Comparison of ENCODE assay signal across 10 cellular contexts in genomic region chr9:92964607-92964975, GRCh38. TPM values are rescaled to one million over a fixed set of nuclear protein-coding genes. Genes with fewer than 3 reads are reported as not detected.
A peak's percentile ranks its signal among the peaks of the same experiment; 100 is the strongest.
DNase-seq lines count a peak whose midpoint lies in the region; ATAC-seq and TF ChIP-seq lines count a peak whose summit lies in the region.
"Had no signal": no experiment of that assay in that cellular context is flagged by ENCODE, and none has a peak within 500 bp of the region (broad histone marks: within the 10 kb centered on the region; RNA-seq: fewer than 3 reads in every experiment).

No MANE protein-coding gene starts in this region.

- no peak overlapping the region for H3K4ac ChIP-seq in trophoblast cell (ENCODE audit: low read depth, low read length)

- peak overlapping the region; percentile 96 to 100 (median 98) for H3K27ac Mint-ChIP-seq in CD4-positive, alpha-beta memory T cell
- peak overlapping the region; percentile 91 to 100 (median 98) for H3K27ac Mint-ChIP-seq in naive thymus-derived CD8-positive, alpha-beta T cell

- TF ChIP-seq CTCF in adrenal gland (IDR thresholded peaks at IDR 0.05), result no peak

- H3K4me3 Mint-ChIP-seq in CD4-positive, alpha-beta memory T cell, result peak overlapping the region; percentile 93 to 99 (median 94)
- peak overlapping the region; percentile 86 to 97 (median 92) for H3K4me3 Mint-ChIP-seq in naive thymus-derived CD8-positive, alpha-beta T cell

- H3K18ac ChIP-seq in trophoblast cell (ENCODE audit: low read length), result no peak overlapping the region

- 56 to 67% (median 60%) methylated on average over 6 to 14 of the region's 14 CpGs for WGBS in adrenal gland, 4 donors
- no CpG with 5 or more reads among the region's 14 CpGs for WGBS in trophoblast cell (ENCODE audit: extremely low coverage, insufficient coverage, insufficient read length)

- H3K36me3 ChIP-seq in CD4-positive, alpha-beta memory T cell (ENCODE audit: insufficient read depth, low read length), result no peaks in the 10 kb centered on the region
- H3K36me3 ChIP-seq in adrenal gland (replicated peaks in 1 of 2), result no peaks in the 10 kb centered on the region
- no peaks in the 10 kb centered on the region for H3K36me3 ChIP-seq in trophoblast cell (ENCODE audit: control insufficient read depth in 1 of 2, insufficient read depth in 2 of 2, low read length in 2 of 2)

- peaks cover 82% of the 10 kb centered on the region for H3K4me1 ChIP-seq in CD4-positive, alpha-beta memory T cell (ENCODE audit: insufficient read depth, low read length)
- no peaks in the 10 kb centered on the region for H3K4me1 ChIP-seq in adrenal gland (replicated peaks in 1 of 2)
- peaks cover 0 to under 1% of the 10 kb centered on the region in 2 experiments for H3K4me1 ChIP-seq in trophoblast cell (ENCODE audit: control insufficient read depth in 1 of 2, insufficient read depth in 2 of 2, low read length in 2 of 2)

- no peak overlapping the region for H3K14ac ChIP-seq in trophoblast cell (ENCODE audit: low read length)

- H3K9me3 ChIP-seq in CD4-positive, alpha-beta memory T cell (ENCODE audit: control insufficient read depth in 1 of 2, low read length in 2 of 2), result no peaks in the 10 kb centered on the region
- H3K9me3 ChIP-seq in adrenal gland (replicated peaks in 1 of 3) (no peaks in the 10 kb centered on the region), trophoblast cell (ENCODE audit: insufficient read depth, low read depth, low read length) (peaks cover 11% of the 10 kb centered on the region)

- no peak overlapping the region for H3K4me2 ChIP-seq in trophoblast cell (ENCODE audit: low read length)

- no peak overlapping the region for H4K91ac ChIP-seq in trophoblast cell (ENCODE audit: low read depth, low read length)

- intact Hi-C loops in CD4-positive, alpha-beta memory T cell (cut with micrococcal nuclease), result loop anchor here (1.0 to 5.0 kb wide), 6 partner anchors 10 to 603 kb away; partner anchors contain the start of gene ZNF484
- intact Hi-C loops in adrenal gland (cut with DNase I), result no loop called here

- no peak overlapping the region for H2AK5ac ChIP-seq in trophoblast cell (ENCODE audit: low read length)

- H3K27me3 ChIP-seq in CD4-positive, alpha-beta memory T cell (ENCODE audit: insufficient read depth, low read length), result no peaks in the 10 kb centered on the region
- H3K27me3 ChIP-seq in adrenal gland (no peaks in the 10 kb centered on the region), trophoblast cell (ENCODE audit: insufficient read depth, low read length) (no peaks in the 10 kb centered on the region)

- POLR2A ChIA-PET in CD4-positive, alpha-beta memory T cell (lab: Charles Lee; ENCODE audit: partially characterized antibody), result interaction anchor here (0.9 to 15.5 kb wide), 33 partner anchors 12 to 602 kb away, joined by 3 to 304 read pairs (median 7); partner anchors contain the start of genes BICD2, CARD19, FGD3 and NINJ1
- POLR2A ChIA-PET in naive thymus-derived CD8-positive, alpha-beta T cell (lab: Charles Lee), result interaction anchor here (0.9 to 11.9 kb wide), 22 partner anchors 12 to 486 kb away, joined by 3 to 261 read pairs (median 6); partner anchors contain the start of genes CARD19, FGD3, IPPK and NINJ1

- DNase-seq in CD4-positive, alpha-beta memory T cell, result no peak
- DNase-seq in adrenal gland (no peak), trophoblast cell (no peak), ecto neural progenitor cell (ENCODE audit: low spot score) (no peak)
- DNase-seq in naive thymus-derived CD8-positive, alpha-beta T cell, result no peak
- DNase-seq: Calu3 had no signal

- H3K27ac ChIP-seq in CD4-positive, alpha-beta memory T cell (ENCODE audit: low read depth, low read length), result peak overlapping the region; percentile 84
- H3K27ac ChIP-seq in adrenal gland (peak overlapping the region in 3 of 5 donors; percentile 8 to 57 (median 44)), trophoblast cell (ENCODE audit: low read depth, low read length) (no peak overlapping the region)

- no peaks in the 10 kb centered on the region for H3K27me3 Mint-ChIP-seq in CD4-positive, alpha-beta memory T cell
- H3K27me3 Mint-ChIP-seq in naive thymus-derived CD8-positive, alpha-beta T cell, result no peaks in the 10 kb centered on the region

- H3K4me1 Mint-ChIP-seq in CD4-positive, alpha-beta memory T cell, result peaks cover 34 to 91% (median 58%) of the 10 kb centered on the region in 4 donors
- peaks cover 32 to 89% (median 63%) of the 10 kb centered on the region in 4 donors for H3K4me1 Mint-ChIP-seq in naive thymus-derived CD8-positive, alpha-beta T cell

- no peak overlapping the region for H4K12ac ChIP-seq in trophoblast cell (ENCODE audit: low read depth, low read length)

- peaks cover 35 to 51% of the 10 kb centered on the region in 2 donors for H3K36me3 Mint-ChIP-seq in CD4-positive, alpha-beta memory T cell
- peaks cover 5 to 29% (median 21%) of the 10 kb centered on the region in 3 donors for H3K36me3 Mint-ChIP-seq in naive thymus-derived CD8-positive, alpha-beta T cell

- peak overlapping the region; percentile 86 to 97 for H3K4me3 ChIP-seq in CD4-positive, alpha-beta memory T cell (ENCODE audit: low read length in 2 of 2)
- peak overlapping the region in 1 of 4 donors; percentile 45 for H3K4me3 ChIP-seq in adrenal gland
- H3K4me3 ChIP-seq in trophoblast cell (ENCODE audit: low read depth, low read length), result no peak overlapping the region

- no peak overlapping the region for H3K23ac ChIP-seq in trophoblast cell (ENCODE audit: low read length)

- H3K79me1 ChIP-seq in trophoblast cell (ENCODE audit: low read length), result no peaks in the 10 kb centered on the region

- no peak for TF ChIP-seq POLR2A in adrenal gland (IDR thresholded peaks at IDR 0.05)

- H2BK5ac ChIP-seq in trophoblast cell (ENCODE audit: low read depth, low read length, poor library complexity), result no peak overlapping the region

- H3K9ac ChIP-seq in trophoblast cell (ENCODE audit: low read length), result no peak overlapping the region

- H2AFZ ChIP-seq in trophoblast cell (ENCODE audit: insufficient read depth, low read length, poor library complexity), result no peak overlapping the region

- no peak overlapping the region for H4K8ac ChIP-seq in trophoblast cell (ENCODE audit: low read depth, low read length)

- H3K79me2 ChIP-seq in trophoblast cell (ENCODE audit: control insufficient read depth, insufficient read depth, low read length, poor library complexity), result no peaks in the 10 kb centered on the region

- H3K9me3 Mint-ChIP-seq in CD4-positive, alpha-beta memory T cell, result peaks cover 0 to 7% (median 1%) of the 10 kb centered on the region in 8 donors
- H3K9me3 Mint-ChIP-seq in naive thymus-derived CD8-positive, alpha-beta T cell, result peaks cover 0 to 4% (median 0%) of the 10 kb centered on the region in 9 donors

- no peak overlapping the region for H2BK12ac ChIP-seq in trophoblast cell (ENCODE audit: low read length)

- ATAC-seq in HG02973 (IDR thresholded peaks at IDR 0.05; ENCODE audit: unreplicated experiment) (peak; percentile 0), GM18861 (IDR thresholded peaks at IDR 0.05; ENCODE audit: unreplicated experiment) (no peak), HG02610 (IDR thresholded peaks at IDR 0.05; ENCODE audit: unreplicated experiment) (no peak)
- ATAC-seq in naive thymus-derived CD8-positive, alpha-beta T cell, result peak; percentile 2 to 7

- no peak overlapping the region for H2BK120ac ChIP-seq in trophoblast cell (ENCODE audit: insufficient read depth, low read length, poor library complexity)

- CTCF ChIA-PET in CD4-positive, alpha-beta memory T cell (lab: Charles Lee; ENCODE audit: partially characterized antibody), result interaction anchor here (1.0 to 6.6 kb wide), 9 partner anchors 11 to 247 kb away, joined by 3 to 37 read pairs (median 4); no protein-coding TSS in a partner anchor

RNA-seq across cellular contexts. Expression of gene FGD3, which starts 17.3 kb away (rescaled TPM):
- total RNA-seq in CD4-positive, alpha-beta memory T cell, result 100 to 1,000 TPM; 256 to 272 TPM
- 100 to 1,000 TPM in 1 of 2 donors, 10 to 100 TPM in 1; 52.7 to 146 TPM for polyA plus RNA-seq in CD4-positive, alpha-beta memory T cell
- 1 to 10 TPM; 4.4 to 7.6 (median 7.0) TPM for total RNA-seq in adrenal gland
- 1 to 10 TPM in 2 of 3 donors, under 1 TPM in 1; 0.92 to 5.6 (median 3.7) TPM for polyA plus RNA-seq in adrenal gland
- 100 to 1,000 TPM; 329 to 330 TPM for total RNA-seq in naive thymus-derived CD8-positive, alpha-beta T cell
- 100 to 1,000 TPM in 2 of 3 donors, 10 to 100 TPM in 1; 64.2 to 161 (median 103) TPM for polyA plus RNA-seq in naive thymus-derived CD8-positive, alpha-beta T cell
- 3.2 and 3.7 TPM in 2 replicates for polyA plus RNA-seq in trophoblast cell (2013)
- total RNA-seq: LHCN-M2 had no signal

Comparison
In these comparisons a context has a peak if more than half of its experiments do, and no peak if none do; other contexts are left out.
1. ATAC-seq: peak in HG02973 (single experiment) and naive thymus-derived CD8-positive, alpha-beta T cell (2 of 2); none in GM18861 (single experiment) and HG02610 (single experiment).
2. RNA of gene FGD3, which starts 17.3 kb away (total RNA-seq): 329 to 330 TPM in naive thymus-derived CD8-positive, alpha-beta T cell and 256 to 272 TPM in CD4-positive, alpha-beta memory T cell; 4.4 to 7.6 TPM in adrenal gland; every median in the first group is over 10 times any median in the second.